8 cellular contexts compared by ENCODE assay signal in the genomic region with DNA sequence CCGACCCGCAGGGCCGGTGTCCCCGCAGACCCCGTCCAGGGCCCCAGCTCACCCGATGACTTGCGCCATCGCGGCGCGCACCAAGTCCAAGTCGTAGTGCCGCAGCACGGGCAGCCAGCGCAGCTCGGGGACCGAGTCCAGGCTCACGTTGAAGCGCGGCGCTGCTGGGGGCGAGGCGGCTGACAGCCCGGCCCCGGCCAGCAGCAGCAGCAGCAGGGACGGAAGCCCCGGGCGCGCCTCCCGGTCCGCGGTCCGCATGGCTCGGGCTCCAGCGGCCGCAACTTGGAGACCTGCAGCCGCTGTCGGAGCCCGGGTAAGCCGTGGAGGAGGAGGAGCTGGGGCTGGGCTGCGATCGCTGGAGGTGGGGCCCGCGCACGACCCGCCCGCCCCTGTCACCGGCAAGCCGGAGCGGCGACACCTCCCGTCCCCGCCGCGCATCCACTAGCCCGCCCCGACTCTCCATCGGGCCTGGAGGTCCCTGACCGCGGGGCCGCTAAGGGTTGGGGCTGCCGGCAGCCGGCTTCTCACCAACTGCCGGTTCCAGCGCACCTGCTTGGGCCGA. TPM values are rescaled to one million over a fixed set of nuclear protein-coding genes. Genes with fewer than 3 reads are reported as not detected.
DNase-seq lines count a peak whose midpoint lies in the region; ATAC-seq and TF ChIP-seq lines count a peak whose summit lies in the region.

Gene NAAA, minus strand, starts transcription at position 322 of the 562 bp plus-strand sequence. Its CDS starts 64 bp downstream, at position 258.

- peaks cover 23% of the 10 kb centered on the region for H3K4me1 Mint-ChIP-seq in activated CD8-positive, alpha-beta memory T cell treated with anti-CD3 and anti-CD28 coated beads, Interleukin-2, amount 10 ng/mL, durations not matched to agents 7 days and 5 days
- peaks cover 5% of the 10 kb centered on the region for H3K4me1 Mint-ChIP-seq in mesothelial cell of epicardium

- H3K27ac Mint-ChIP-seq in activated CD8-positive, alpha-beta memory T cell treated with anti-CD3 and anti-CD28 coated beads, Interleukin-2, amount 10 ng/mL, durations not matched to agents 7 days and 5 days = peak within 1 kb of the TSS; percentile 98
- H3K27ac Mint-ChIP-seq in mesothelial cell of epicardium = peak within 1 kb of the TSS; percentile 62

- no peaks in the 10 kb centered on the region for H3K9me3 ChIP-seq in endocrine pancreas (ENCODE audit: control insufficient read depth, low read length)

- DNase-seq in AG10803 (ENCODE audit: low read depth) (peak; percentile 70), NCI-H82 treated with DMSO at 0.1 percent for 48 hours (lab: John Stamatoyannopoulos, UW; ENCODE audit: unreplicated experiment) (peak; percentile 46), mesothelial cell of epicardium (ENCODE audit: low spot score in 2 of 2, unreplicated experiment in 2 of 2) (peak; percentile 35 to 58)
- DNase-seq in activated CD8-positive, alpha-beta memory T cell treated with anti-CD3 and anti-CD28 coated beads, Interleukin-2, amount 10 ng/mL, durations not matched to agents 7 days and 5 days = peak; percentile 91
- peak; percentile 51 to 52 for DNase-seq in stimulated activated CD8-positive, alpha-beta memory T cell treated with anti-CD3 and anti-CD28 coated beads, Interleukin-2, amount 100 ng/mL, for 1 hour (ENCODE audit: low read depth in 2 of 2)

- no peaks in the 10 kb centered on the region for H3K27me3 ChIP-seq in endocrine pancreas (ENCODE audit: control insufficient read depth, insufficient read depth, low read length)

- peaks cover 18% of the 10 kb centered on the region for H3K36me3 Mint-ChIP-seq in activated CD8-positive, alpha-beta memory T cell treated with anti-CD3 and anti-CD28 coated beads, Interleukin-2, amount 10 ng/mL, durations not matched to agents 7 days and 5 days
- H3K36me3 Mint-ChIP-seq in mesothelial cell of epicardium = peaks cover 5% of the 10 kb centered on the region

- no peaks in the 10 kb centered on the region for H3K9me3 Mint-ChIP-seq in activated CD8-positive, alpha-beta memory T cell treated with anti-CD3 and anti-CD28 coated beads, Interleukin-2, amount 10 ng/mL, durations not matched to agents 7 days and 5 days (ENCODE audit: low read depth)
- H3K9me3 Mint-ChIP-seq in mesothelial cell of epicardium = no peaks in the 10 kb centered on the region

- CTCF ChIA-PET in activated CD8-positive, alpha-beta memory T cell treated with anti-CD3 and anti-CD28 coated beads, Interleukin-2, amount 10 ng/mL, durations not matched to agents 7 days and 5 days (lab: Charles Lee) = interaction anchor here (1.1 to 4.3 kb wide), 4 partner anchors 10 to 126 kb away, joined by 4 to 26 read pairs (median 15); no protein-coding TSS in a partner anchor

- no peaks in the 10 kb centered on the region for H3K27me3 Mint-ChIP-seq in activated CD8-positive, alpha-beta memory T cell treated with anti-CD3 and anti-CD28 coated beads, Interleukin-2, amount 10 ng/mL, durations not matched to agents 7 days and 5 days
- H3K27me3 Mint-ChIP-seq in mesothelial cell of epicardium (ENCODE audit: low read depth) = no peaks in the 10 kb centered on the region

- H3K36me3 ChIP-seq in endocrine pancreas (ENCODE audit: control insufficient read depth, insufficient read depth, low read length) = no peaks in the 10 kb centered on the region

- H3K4me3 Mint-ChIP-seq in activated CD8-positive, alpha-beta memory T cell treated with anti-CD3 and anti-CD28 coated beads, Interleukin-2, amount 10 ng/mL, durations not matched to agents 7 days and 5 days = peak within 1 kb of the TSS; percentile 94
- H3K4me3 Mint-ChIP-seq in mesothelial cell of epicardium = peak within 1 kb of the TSS; percentile 91

- peak within 1 kb of the TSS; percentile 88 for H3K4me3 ChIP-seq in AG10803 (ENCODE audit: low read length)
- peak within 1 kb of the TSS; percentile 17 for H3K4me3 ChIP-seq in endocrine pancreas (ENCODE audit: control insufficient read depth, insufficient read depth, low read length)

- H3K4me1 ChIP-seq in endocrine pancreas (ENCODE audit: control insufficient read depth, insufficient read depth, low read length) = no peaks in the 10 kb centered on the region

- TF ChIP-seq CTCF in AG10803 (conservative IDR thresholded peaks at IDR 0.05; ENCODE audit: low read length) = peak; percentile 23
- no peak for TF ChIP-seq CTCF in mesothelial cell of epicardium (IDR thresholded peaks at IDR 0.05; ENCODE audit: unreplicated experiment)

- H3K9ac ChIP-seq in endocrine pancreas (ENCODE audit: control insufficient read depth, insufficient read depth, low read length) = peak within 1 kb of the TSS; percentile 82

- ATAC-seq in GM18870 (IDR thresholded peaks at IDR 0.05; ENCODE audit: unreplicated experiment) = peak; percentile 50
- peak; percentile 80 for ATAC-seq in HG03135 (IDR thresholded peaks at IDR 0.05; ENCODE audit: unreplicated experiment)
- ATAC-seq in activated CD8-positive, alpha-beta memory T cell treated with anti-CD3 and anti-CD28 coated beads, Interleukin-2, amount 10 ng/mL, durations not matched to agents 7 days and 5 days = peak; percentile 88

RNA-seq across cellular contexts. Expression of gene NAAA, which starts in this region (rescaled TPM):
- 10 to 100 TPM; 29.3 to 40.6 TPM for total RNA-seq in activated CD8-positive, alpha-beta memory T cell treated with anti-CD3 and anti-CD28 coated beads, Interleukin-2, amount 10 ng/mL, durations not matched to agents 7 days and 5 days
- total RNA-seq in mesothelial cell of epicardium = 3.0 to 6.0 TPM (median 4.1 TPM) in 3 replicates

Comparison
In these comparisons a context has a peak if more than half of its experiments do, and no peak if none do; other contexts are left out.
1. Peak in every context shown above with its lines: DNase-seq, ATAC-seq and H3K4me3 ChIP-seq.